34 cellular contexts compared by ENCODE assay signal in the genomic region with DNA sequence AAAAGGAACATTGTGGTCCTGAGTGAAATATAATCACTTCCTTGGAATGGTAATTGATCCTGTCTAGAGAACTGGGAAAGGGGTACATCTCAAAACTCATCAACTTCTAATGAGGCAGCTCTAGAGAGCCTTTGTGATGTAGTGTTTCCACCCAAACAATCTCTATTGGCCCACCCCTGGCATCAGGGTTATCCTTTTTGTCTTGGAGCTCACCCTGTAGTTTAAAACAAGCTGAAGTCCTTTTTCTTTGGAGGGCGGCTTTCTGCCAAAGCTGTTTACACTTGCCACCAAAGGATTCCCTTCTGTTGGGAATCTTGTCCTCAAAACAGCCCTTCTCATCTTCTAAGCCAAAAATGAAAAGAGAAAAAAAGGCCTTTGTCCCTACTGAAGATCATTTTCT.
"Had no signal": no experiment of that assay in that cellular context is flagged by ENCODE, and none has a peak within 500 bp of the region (broad histone marks: within the 10 kb centered on the region; RNA-seq: fewer than 3 reads in every experiment).

No MANE protein-coding gene starts in this region.

- H3K9me2 ChIP-seq: SK-N-SH had no signal

- H3K36me3 ChIP-seq: brain microvascular endothelial cell, Peyer's patch, SJSA1 had no signal

- FAIRE-seq: TTC549 had no signal

- H3K27ac ChIP-seq: brain microvascular endothelial cell, Peyer's patch, SJSA1 had no signal

- H3K27ac Mint-ChIP-seq: activated CD4-positive, alpha-beta memory T cell treated with anti-CD3 and anti-CD28 coated beads for 36 hours; activated naive CD4-positive, alpha-beta T cell treated with anti-CD3 and anti-CD28 coated beads, Interleukin-2, amount 10 ng/mL, durations not matched to agents 7 days and 5 days; activated naive CD8-positive, alpha-beta T cell treated with anti-CD3 and anti-CD28 coated beads for 36 hours; T-helper 1 cell treated with Interleukin-12 subunit alpha and Interleukin-12 subunit beta and Interleukin-4 antibody, amounts not matched to agents 30 μg/mL and 1 μg/mL, for 36 hours; T-helper 2 cell treated with Interferon-gamma antibody and Interleukin-4, amounts not matched to agents 5 μg/mL and 100 μg/mL, for 36 hours had no signal

- H3K9me3 Mint-ChIP-seq: activated CD4-positive, alpha-beta memory T cell treated with anti-CD3 and anti-CD28 coated beads for 36 hours; activated naive CD4-positive, alpha-beta T cell treated with anti-CD3 and anti-CD28 coated beads, Interleukin-2, amount 10 ng/mL, durations not matched to agents 7 days and 5 days; activated naive CD8-positive, alpha-beta T cell treated with anti-CD3 and anti-CD28 coated beads for 36 hours; T-helper 1 cell treated with Interleukin-12 subunit alpha and Interleukin-12 subunit beta and Interleukin-4 antibody, amounts not matched to agents 30 μg/mL and 1 μg/mL, for 36 hours; T-helper 2 cell treated with Interferon-gamma antibody and Interleukin-4, amounts not matched to agents 5 μg/mL and 100 μg/mL, for 36 hours had no signal

- H3K4me3 ChIP-seq: Peyer's patch, SJSA1 had no signal

- H3K27me3 ChIP-seq: brain microvascular endothelial cell, Peyer's patch, SJSA1 had no signal

- H3K27me3 Mint-ChIP-seq: activated CD4-positive, alpha-beta memory T cell treated with anti-CD3 and anti-CD28 coated beads for 36 hours had no signal

- H3K4me1 ChIP-seq: Peyer's patch, SJSA1 had no signal

- ATAC-seq: activated CD4-positive, CD25-positive, alpha-beta regulatory T cell treated with anti-CD3 and anti-CD28 coated beads, Interleukin-2, amount 50 U/mL, for 24 hours; PC-3 had no signal

- H3K4me2 ChIP-seq: SK-N-SH had no signal

- H3K36me3 Mint-ChIP-seq: activated CD4-positive, alpha-beta memory T cell treated with anti-CD3 and anti-CD28 coated beads for 36 hours; activated naive CD4-positive, alpha-beta T cell treated with anti-CD3 and anti-CD28 coated beads, Interleukin-2, amount 10 ng/mL, durations not matched to agents 7 days and 5 days; activated naive CD8-positive, alpha-beta T cell treated with anti-CD3 and anti-CD28 coated beads for 36 hours had no signal

- DNase-seq: activated CD4-positive, alpha-beta memory T cell treated with anti-CD3 and anti-CD28 coated beads for 36 hours; activated CD4-positive, alpha-beta T cell treated with anti-CD3 and anti-CD28 coated beads for 4 hours; activated CD4-positive, alpha-beta T cell treated with anti-CD3 and anti-CD28 coated beads, Interleukin-2, amount 50 U/mL, for 1 hour; activated CD8-positive, alpha-beta memory T cell treated with anti-CD3 and anti-CD28 coated beads, Interleukin-2, amount 50 U/mL, for 4 hours; activated effector memory CD4-positive, alpha-beta T cell treated with Interleukin-2 at 50 U/mL for 16 hours; activated naive CD4-positive, alpha-beta T cell treated with anti-CD3 and anti-CD28 coated beads, Interleukin-2, amount 10 ng/mL, durations not matched to agents 7 days and 5 days; activated naive CD8-positive, alpha-beta T cell treated with anti-CD3 and anti-CD28 coated beads for 36 hours; activated T-cell treated with anti-CD3 and anti-CD28 coated beads, Interleukin-2, amount 50 U/mL, for 48 hours; amniotic stem cell; aorta; brain microvascular endothelial cell; central memory CD4-positive, alpha-beta T cell; MM.1S; NCI-H1092 treated with DMSO at 0.1 percent for 48 hours; NCI-H1417; NCI-H146; NCI-H187; NCI-H2029 treated with DMSO at 0.1 percent for 48 hours; NCI-H2107; NCI-H2171; NCI-H510A; NCI-H526; NCI-H748 treated with DMSO at 0.1 percent for 48 hours; NK-92 treated with Interleukin-12 subunit alpha and Interleukin-12 subunit beta, amount 100 ng/mL, for 24 hours; PC-3; Peyer's patch; RPMI8226; SHP77 treated with DMSO at 0.1 percent for 48 hours; SK-N-SH had no signal

- H3K4me3 Mint-ChIP-seq: activated CD4-positive, alpha-beta memory T cell treated with anti-CD3 and anti-CD28 coated beads for 36 hours; activated naive CD4-positive, alpha-beta T cell treated with anti-CD3 and anti-CD28 coated beads, Interleukin-2, amount 10 ng/mL, durations not matched to agents 7 days and 5 days; activated naive CD8-positive, alpha-beta T cell treated with anti-CD3 and anti-CD28 coated beads for 36 hours; T-helper 1 cell treated with Interleukin-12 subunit alpha and Interleukin-12 subunit beta and Interleukin-4 antibody, amounts not matched to agents 30 μg/mL and 1 μg/mL, for 36 hours; T-helper 2 cell treated with Interferon-gamma antibody and Interleukin-4, amounts not matched to agents 5 μg/mL and 100 μg/mL, for 36 hours had no signal

- H3K4me1 Mint-ChIP-seq: activated naive CD4-positive, alpha-beta T cell treated with anti-CD3 and anti-CD28 coated beads, Interleukin-2, amount 10 ng/mL, durations not matched to agents 7 days and 5 days; activated naive CD8-positive, alpha-beta T cell treated with anti-CD3 and anti-CD28 coated beads for 36 hours had no signal
